In the genomic region with DNA sequence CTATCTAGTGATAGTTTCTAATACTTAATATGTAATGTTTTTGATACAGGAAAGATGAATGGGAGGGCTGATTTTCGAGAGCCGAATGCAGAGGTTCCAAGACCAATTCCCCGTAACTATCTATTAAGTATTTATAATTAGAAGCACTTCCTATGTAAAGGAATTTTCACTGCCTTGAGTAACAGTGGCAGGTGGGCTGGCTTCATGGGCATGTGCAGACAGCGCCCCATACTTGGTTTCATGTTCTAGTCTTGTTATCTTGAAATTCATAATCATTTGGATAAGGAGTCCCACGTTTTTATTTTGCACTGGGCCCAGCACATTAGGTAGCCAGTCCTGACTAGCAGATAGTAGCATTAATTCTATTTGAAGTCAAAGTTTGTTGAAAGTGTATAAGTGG, we compare ENCODE assay signal across 1 cellular context.
TF ChIP-seq lines count a peak whose summit lies in the region.

No MANE protein-coding gene starts in this region.

TF ChIP-seq in H1, 55 proteins besides CTCF, POLR2A, EP300 and RAD21:
- TF ChIP-seq SIX5 (IDR thresholded peaks at IDR 0.05; ENCODE audit: low read depth, low read length) (no peak), TAF1 (IDR thresholded peaks at IDR 0.05; ENCODE audit: low read depth, low read length) (no peak), EZH2 (IDR thresholded peaks at IDR 0.05; ENCODE audit: low read depth, low read length, severe bottlenecking) (no peak), SP2 (IDR thresholded peaks at IDR 0.05; ENCODE audit: low read length) (no peak), CHD2 (IDR thresholded peaks at IDR 0.05; ENCODE audit: low read length) (no peak), CHD1 (IDR thresholded peaks at IDR 0.05; ENCODE audit: low read depth, low read length) (no peak), BCL11A (IDR thresholded peaks at IDR 0.05; ENCODE audit: low read depth in 2 of 2, low read length in 2 of 2) (no peak), NRF1 (IDR thresholded peaks at IDR 0.05; ENCODE audit: low read depth, low read length) (no peak), TCF12 (IDR thresholded peaks at IDR 0.05; ENCODE audit: low read depth, low read length) (no peak), PHF8 (conservative IDR thresholded peaks at IDR 0.05; ENCODE audit: low read depth, low read length) (no peak), CREB1 (IDR thresholded peaks at IDR 0.05) (no peak), SAP30 (IDR thresholded peaks at IDR 0.05; ENCODE audit: insufficient read depth, insufficient replicate concordance, low read length) (no peak), POLR2AphosphoS5 (IDR thresholded peaks at IDR 0.05; ENCODE audit: low read depth, low read length) (no peak), E2F6 (IDR thresholded peaks at IDR 0.05) (no peak), GABPA (IDR thresholded peaks at IDR 0.05; ENCODE audit: borderline replicate concordance, insufficient read depth, low read length) (no peak), KDM4A (IDR thresholded peaks at IDR 0.05; ENCODE audit: low read depth, low read length, severe bottlenecking) (no peak), TBP (IDR thresholded peaks at IDR 0.05; ENCODE audit: low read depth, low read length) (no peak), ZNF274 (IDR thresholded peaks at IDR 0.05; ENCODE audit: borderline replicate concordance, extremely low read depth, low read length) (no peak)
- TF ChIP-seq, protein P1, sequence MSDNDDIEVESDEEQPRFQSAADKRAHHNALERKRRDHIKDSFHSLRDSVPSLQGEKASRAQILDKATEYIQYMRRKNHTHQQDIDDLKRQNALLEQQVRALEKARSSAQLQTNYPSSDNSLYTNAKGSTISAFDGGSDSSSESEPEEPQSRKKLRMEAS (IDR thresholded peaks at IDR 0.05), result no peak
- TF ChIP-seq, protein P2, sequence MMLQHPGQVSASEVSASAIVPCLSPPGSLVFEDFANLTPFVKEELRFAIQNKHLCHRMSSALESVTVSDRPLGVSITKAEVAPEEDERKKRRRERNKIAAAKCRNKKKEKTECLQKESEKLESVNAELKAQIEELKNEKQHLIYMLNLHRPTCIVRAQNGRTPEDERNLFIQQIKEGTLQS (IDR thresholded peaks at IDR 0.05; ENCODE audit: insufficient read depth, low read depth, low read length), result no peak
TF ChIP-seq in H1: peak in this region for 0.
